Comparison of ENCODE assay signal across 23 cellular contexts in the genomic region with DNA sequence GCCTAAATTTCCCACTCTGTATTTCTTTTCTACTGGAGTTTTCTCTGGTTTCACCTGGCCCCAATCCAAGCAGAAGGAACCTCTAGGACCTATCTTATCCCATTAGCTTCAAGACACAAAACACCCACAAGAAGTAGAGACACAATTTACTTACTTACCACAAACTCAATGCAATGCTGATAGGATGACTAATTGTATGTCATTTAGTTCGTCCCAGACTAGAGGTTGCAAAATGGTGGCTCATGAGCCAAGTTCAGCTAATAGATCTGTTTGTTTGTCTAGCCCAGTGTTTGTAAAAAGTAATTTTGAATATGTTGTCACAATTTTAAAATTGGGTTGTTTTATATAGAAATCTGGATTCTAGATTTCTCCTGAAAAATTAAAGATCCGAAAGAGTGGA. TPM values are rescaled to one million over a fixed set of nuclear protein-coding genes. Genes with fewer than 3 reads are reported as not detected.
A peak's percentile ranks its signal among the peaks of the same experiment; 100 is the strongest.
DNase-seq lines count a peak whose midpoint lies in the region; ATAC-seq, FAIRE-seq and TF ChIP-seq lines count a peak whose summit lies in the region.
"Had no signal": no experiment of that assay in that cellular context is flagged by ENCODE, and none has a peak within 500 bp of the region (broad histone marks: within the 10 kb centered on the region; RNA-seq: fewer than 3 reads in every experiment).

No MANE protein-coding gene starts in this region.

- WGBS in mammary epithelial cell (ENCODE audit: low coverage, missing lambda C conversion rate), result 88% methylated on average over 2 of the region's 2 CpGs

- CTCF ChIA-PET in MCF 10A (lab: Yijun Ruan, JAX) (interaction anchor here (1.7 kb wide), 1 partner anchor 21 kb away, joined by 5 read pairs; no protein-coding TSS in a partner anchor), mammary epithelial cell (lab: Charles Lee; ENCODE audit: low non-redundant PET) (no interaction called here)

- H3K27me3 ChIP-seq in mammary epithelial cell (ENCODE audit: insufficient read depth, low read length), result no peaks in the 10 kb centered on the region
- H3K27me3 ChIP-seq: SJSA1 had no signal

- H4K20me1 ChIP-seq in mammary epithelial cell (ENCODE audit: insufficient read depth, low read length), result no peaks in the 10 kb centered on the region

- no peak for FAIRE-seq in HTR-8/SVneo (lab: Jason Lieb, UNC)
- FAIRE-seq: H1 had no signal

- intact Hi-C loops in MCF 10A (cut with micrococcal nuclease), result no loop called here
- intact Hi-C loops in mammary epithelial cell (cut with micrococcal nuclease), result no loop called here

- H2AFZ ChIP-seq in mammary epithelial cell (ENCODE audit: low read depth, low read length), result no peak overlapping the region

- no peaks in the 10 kb centered on the region for H3K79me2 ChIP-seq in mammary epithelial cell (ENCODE audit: insufficient read depth, low read length)

- H3K4me2 ChIP-seq in mammary epithelial cell (ENCODE audit: insufficient read depth, low read depth, low read length), result no peak overlapping the region

- H3K4me3 ChIP-seq in mammary epithelial cell (replicated peaks in 1 of 3; ENCODE audit: insufficient read depth in 1 of 3, low read depth in 2 of 3, low read length in 3 of 3) (no peak overlapping the region), cardiac fibroblast (replicated peaks in 1 of 2; ENCODE audit: low read depth in 2 of 2, low read length in 2 of 2) (no peak overlapping the region)
- H3K4me3 ChIP-seq: SJSA1 had no signal

- H3K36me3 ChIP-seq in mammary epithelial cell (ENCODE audit: insufficient read depth, low read length), result no peaks in the 10 kb centered on the region
- H3K36me3 ChIP-seq: SJSA1 had no signal

- H3K4me1 ChIP-seq in mammary epithelial cell (ENCODE audit: insufficient read depth, low read length), result no peaks in the 10 kb centered on the region
- H3K4me1 ChIP-seq: SJSA1 had no signal

- no peaks in the 10 kb centered on the region for H3K27me3 Mint-ChIP-seq in MCF 10A (ENCODE audit: insufficient read depth, unreplicated experiment)

- ATAC-seq in GM18861 (IDR thresholded peaks at IDR 0.05; ENCODE audit: unreplicated experiment), result no peak
- ATAC-seq: Panc1 had no signal

- H3K4me3 Mint-ChIP-seq in MCF 10A (ENCODE audit: unreplicated experiment), result no peak overlapping the region
- H3K4me3 Mint-ChIP-seq: CD14-positive monocyte had no signal

- peaks cover 6% of the 10 kb centered on the region for H3K4me1 Mint-ChIP-seq in MCF 10A (ENCODE audit: insufficient read depth, unreplicated experiment)

- H3K9me3 Mint-ChIP-seq in MCF 10A (ENCODE audit: unreplicated experiment), result peaks cover 24% of the 10 kb centered on the region

- dilution Hi-C loops in mammary epithelial cell (cut with HindIII; ENCODE audit: low sequenced_read_pairs), result no loop called here

- H3K27ac Mint-ChIP-seq in MCF 10A (ENCODE audit: low read depth, unreplicated experiment), result no peak overlapping the region
- H3K27ac Mint-ChIP-seq: CD14-positive monocyte had no signal

- BruUV-seq in MCF 10A (replicated peaks; lab: Mats Ljungman, UMichigan) (no TSS peak), mammary epithelial cell (replicated peaks; lab: Mats Ljungman, UMichigan) (no TSS peak)

- no peaks in the 10 kb centered on the region for H3K36me3 Mint-ChIP-seq in MCF 10A (ENCODE audit: insufficient read depth, unreplicated experiment)
- H3K36me3 Mint-ChIP-seq: CD14-positive monocyte had no signal

- POLR2A ChIA-PET in MCF 10A (lab: Yijun Ruan, JAX), result interaction anchor here (0.6 kb wide), 1 partner anchor 573 kb away, joined by 3 read pairs; no protein-coding TSS in a partner anchor

- peak; percentile 36 for DNase-seq in MCF 10A (ENCODE audit: unreplicated experiment)
- no peak for DNase-seq in mammary epithelial cell
- peak; percentile 7 to 70 for DNase-seq in cardiac fibroblast (ENCODE audit: low read depth in 2 of 2)
- peak; percentile 23 for DNase-seq in fibroblast of peridontal ligament (ENCODE audit: extremely low read depth)
- peak; percentile 8 for DNase-seq in renal cortical epithelial cell (ENCODE audit: low read depth)
- no peak for DNase-seq in kidney glomerular epithelial cell (lab: John Stamatoyannopoulos, UW)
- DNase-seq in HTR-8/SVneo (ENCODE audit: insufficient read length, low spot score), result no peak
- DNase-seq: DMS 273 treated with DMSO at 0.1 percent for 48 hours, GF-D8, Karpas-422, NCI-H1092 treated with DMSO at 0.1 percent for 48 hours, NCI-H146, NCI-H2029 treated with DMSO at 0.1 percent for 48 hours, NCI-H2171 treated with DMSO at 0.1 percent for 48 hours, NCI-H446 treated with DMSO at 0.1 percent for 48 hours, NCI-H69 had no signal

- H3K9me3 ChIP-seq in mammary epithelial cell (replicated peaks; ENCODE audit: insufficient read depth, low read length), result no peaks in the 10 kb centered on the region
- H3K9me3 ChIP-seq: SJSA1 had no signal

- in situ Hi-C loops in mammary epithelial cell (cut with MboI; ENCODE audit: low sequenced_read_pairs in 2 of 2), result no loop called here

- H3K9ac ChIP-seq in mammary epithelial cell (ENCODE audit: insufficient read depth, low read length), result no peak overlapping the region

- TF ChIP-seq CTCF in MCF 10A (IDR thresholded peaks at IDR 0.05; ENCODE audit: unreplicated experiment), result no peak
- no peak for TF ChIP-seq CTCF in mammary epithelial cell (conservative IDR thresholded peaks at IDR 0.05 in 1 of 2, IDR thresholded peaks at IDR 0.05 in 1 of 2; ENCODE audit: extremely low read depth in 1 of 2, insufficient read depth in 1 of 2, low read depth in 1 of 2, low read length in 2 of 2)
- TF ChIP-seq CTCF in cardiac fibroblast (IDR thresholded peaks at IDR 0.05; ENCODE audit: low read depth, low read length), result no peak

- H3K27ac ChIP-seq in mammary epithelial cell (ENCODE audit: insufficient read depth, low read depth, low read length), result no peak overlapping the region
- H3K27ac ChIP-seq: 22Rv1, SJSA1 had no signal

RNA-seq across cellular contexts. Expression of a gene that starts 34.7 kb away (rescaled TPM):
- total RNA-seq in MCF 10A (2022), result not detected in 2 replicates
- total RNA-seq in mammary epithelial cell, result not detected
- not detected for polyA plus RNA-seq in mammary epithelial cell
- polyA minus RNA-seq in mammary epithelial cell, result not detected
- not detected in 2 replicates for total RNA-seq in renal cortical epithelial cell
- total RNA-seq: H1, HT-29, SJSA1 had no signal
- polyA plus RNA-seq: H1 had no signal

Comparison
In these comparisons a context has a peak if more than half of its experiments do, and no peak if none do; other contexts are left out.
1. DNase-seq: peak in MCF 10A (single experiment), cardiac fibroblast (2 of 2), fibroblast of peridontal ligament (single experiment) and renal cortical epithelial cell (single experiment); none in mammary epithelial cell (single experiment), kidney glomerular epithelial cell (single experiment) and HTR-8/SVneo (single experiment).